In genomic region chr9:13122756-13123369, GRCh38 we compare ENCODE assay signal across 30 cellular contexts.
"Had no signal": no experiment of that assay in that cellular context is flagged by ENCODE, and none has a peak within 500 bp of the region (broad histone marks: within the 10 kb centered on the region; RNA-seq: fewer than 3 reads in every experiment).

No MANE protein-coding gene starts in this region.

- H3K27ac ChIP-seq: cardiac muscle cell, SJCRH30, SK-N-MC, WERI-Rb-1 had no signal

- H3K27ac Mint-ChIP-seq: activated CD4-positive, alpha-beta memory T cell treated with anti-CD3 and anti-CD28 coated beads, Interleukin-2, amount 10 ng/mL, durations not matched to agents 7 days and 5 days; activated CD8-positive, alpha-beta memory T cell treated with anti-CD3 and anti-CD28 coated beads, Interleukin-2, amount 10 ng/mL, durations not matched to agents 7 days and 5 days; activated naive CD8-positive, alpha-beta T cell treated with anti-CD3 and anti-CD28 coated beads for 36 hours had no signal

- H3K9me3 ChIP-seq: SJCRH30 had no signal

- H3K4me1 ChIP-seq: SJCRH30 had no signal

- H3K4me3 Mint-ChIP-seq: activated CD4-positive, alpha-beta memory T cell treated with anti-CD3 and anti-CD28 coated beads, Interleukin-2, amount 10 ng/mL, durations not matched to agents 7 days and 5 days; activated CD8-positive, alpha-beta memory T cell treated with anti-CD3 and anti-CD28 coated beads, Interleukin-2, amount 10 ng/mL, durations not matched to agents 7 days and 5 days; activated naive CD8-positive, alpha-beta T cell treated with anti-CD3 and anti-CD28 coated beads for 36 hours; central memory CD8-positive, alpha-beta T cell had no signal

- DNase-seq: activated CD4-positive, alpha-beta memory T cell treated with anti-CD3 and anti-CD28 coated beads, Interleukin-2, amount 10 ng/mL, durations not matched to agents 7 days and 5 days; activated CD4-positive, alpha-beta T cell treated with anti-CD3 and anti-CD28 coated beads for 1 hour; activated CD4-positive, alpha-beta T cell treated with anti-CD3 and anti-CD28 coated beads for 48 hours; activated CD4-positive, CD25-positive, alpha-beta regulatory T cell; activated CD8-positive, alpha-beta memory T cell treated with anti-CD3 and anti-CD28 coated beads for 24 hours; activated CD8-positive, alpha-beta memory T cell treated with anti-CD3 and anti-CD28 coated beads, Interleukin-2, amount 10 ng/mL, durations not matched to agents 7 days and 5 days; activated CD8-positive, alpha-beta memory T cell treated with anti-CD3 and anti-CD28 coated beads, Interleukin-2, amount 50 U/mL, for 48 hours; activated effector memory CD4-positive, alpha-beta T cell treated with anti-CD3 and anti-CD28 coated beads, Interleukin-2, amount 50 U/mL, for 16 hours; activated naive CD4-positive, alpha-beta T cell; activated naive CD4-positive, alpha-beta T cell treated with anti-CD3 and anti-CD28 coated beads, Interleukin-2, amount 50 U/mL, for 16 hours; activated naive CD8-positive, alpha-beta T cell treated with anti-CD3 and anti-CD28 coated beads for 36 hours; activated T-cell treated with anti-CD3 and anti-CD28 coated beads, Interleukin-2, amount 50 U/mL, for 48 hours; amniotic stem cell; aorta; MM.1S; NCI-H1092 treated with DMSO at 0.1 percent for 48 hours; NCI-H1417; NCI-H146; NCI-H187; NCI-H2029 treated with DMSO at 0.1 percent for 48 hours; NCI-H345; NCI-H524 treated with DMSO at 0.1 percent for 48 hours; SHP77; SJCRH30; T1000; WERI-Rb-1 had no signal

- H3K4me3 ChIP-seq: cardiac muscle cell, SJCRH30, SK-N-MC had no signal

- H3K4me1 Mint-ChIP-seq: activated CD4-positive, alpha-beta memory T cell treated with anti-CD3 and anti-CD28 coated beads, Interleukin-2, amount 10 ng/mL, durations not matched to agents 7 days and 5 days; activated CD8-positive, alpha-beta memory T cell treated with anti-CD3 and anti-CD28 coated beads, Interleukin-2, amount 10 ng/mL, durations not matched to agents 7 days and 5 days; activated naive CD8-positive, alpha-beta T cell treated with anti-CD3 and anti-CD28 coated beads for 36 hours; central memory CD8-positive, alpha-beta T cell had no signal

- H3K27me3 ChIP-seq: cardiac muscle cell, SJCRH30 had no signal

- ATAC-seq: activated CD8-positive, alpha-beta memory T cell treated with anti-CD3 and anti-CD28 coated beads, Interleukin-2, amount 10 ng/mL, durations not matched to agents 7 days and 5 days; Panc1 had no signal

- H3K27me3 Mint-ChIP-seq: activated CD4-positive, alpha-beta memory T cell treated with anti-CD3 and anti-CD28 coated beads, Interleukin-2, amount 10 ng/mL, durations not matched to agents 7 days and 5 days; activated CD8-positive, alpha-beta memory T cell treated with anti-CD3 and anti-CD28 coated beads, Interleukin-2, amount 10 ng/mL, durations not matched to agents 7 days and 5 days; activated naive CD8-positive, alpha-beta T cell treated with anti-CD3 and anti-CD28 coated beads for 36 hours; central memory CD8-positive, alpha-beta T cell had no signal

- H3K36me3 Mint-ChIP-seq: activated CD8-positive, alpha-beta memory T cell treated with anti-CD3 and anti-CD28 coated beads, Interleukin-2, amount 10 ng/mL, durations not matched to agents 7 days and 5 days; activated naive CD8-positive, alpha-beta T cell treated with anti-CD3 and anti-CD28 coated beads for 36 hours had no signal
